Comparison of ENCODE assay signal across 25 cellular contexts in the genomic region with DNA sequence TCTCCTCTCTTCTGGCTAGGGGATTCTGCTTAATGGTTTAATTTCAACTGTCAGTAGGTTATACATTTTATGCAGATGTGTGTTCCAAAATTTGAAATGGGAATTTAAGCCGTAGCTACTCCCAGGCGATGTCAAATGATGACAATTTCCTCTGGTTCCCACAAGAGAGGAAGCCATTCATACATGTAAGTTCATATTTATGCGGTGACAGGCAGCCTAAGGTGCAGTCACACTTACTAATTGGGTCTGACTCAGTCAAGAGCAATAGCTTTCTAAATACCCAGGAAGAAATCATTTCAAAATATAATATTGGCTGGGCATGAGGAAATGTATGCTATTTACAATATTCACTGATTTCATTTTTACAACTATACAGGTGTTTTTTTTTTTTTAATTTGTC. TPM values are rescaled to one million over a fixed set of nuclear protein-coding genes. Genes with fewer than 3 reads are reported as not detected.
A peak's percentile ranks its signal among the peaks of the same experiment; 100 is the strongest.
DNase-seq lines count a peak whose midpoint lies in the region; ATAC-seq, FAIRE-seq and TF ChIP-seq lines count a peak whose summit lies in the region.
"Had no signal": no experiment of that assay in that cellular context is flagged by ENCODE, and none has a peak within 500 bp of the region (broad histone marks: within the 10 kb centered on the region; RNA-seq: fewer than 3 reads in every experiment).

No MANE protein-coding gene starts in this region.

- no peaks in the 10 kb centered on the region for H4K20me1 ChIP-seq in GM23338 (replicated peaks; ENCODE audit: insufficient read depth)

- TF ChIP-seq POLR2A in GM12891 (IDR thresholded peaks at IDR 0.05; ENCODE audit: low read depth, low read length): no peak

- no peak overlapping the region for H3K9ac ChIP-seq in adipocyte (ENCODE audit: low read length)

- H3K27me3 ChIP-seq in GM23338 (ENCODE audit: insufficient read depth) (peaks cover 39% of the 10 kb centered on the region), adipocyte (replicated peaks; ENCODE audit: control insufficient read depth, insufficient read depth, low read length) (peaks cover 41% of the 10 kb centered on the region), H7 (ENCODE audit: control insufficient read depth, insufficient read depth, low read length) (peaks cover 49% of the 10 kb centered on the region)

- H3F3A ChIP-seq in GM23338 (replicated peaks; ENCODE audit: low read depth): no peaks in the 10 kb centered on the region

- H3K9me2 ChIP-seq in GM23338 (ENCODE audit: insufficient read depth): no peaks in the 10 kb centered on the region

- H3K36me3 Mint-ChIP-seq in GM23338 (ENCODE audit: low read depth) (peaks cover 11% of the 10 kb centered on the region; the same call in 2 of the 3 replicates), glutamatergic neuron (ENCODE audit: unreplicated experiment) (peaks cover 10% of the 10 kb centered on the region)
- H3K36me3 Mint-ChIP-seq: activated naive CD4-positive, alpha-beta T cell treated with anti-CD3 and anti-CD28 coated beads, Interleukin-2, amount 50 U/mL, for 24 hours; natural killer cell had no signal

- no peak for TF ChIP-seq CTCF in AG10803 (conservative IDR thresholded peaks at IDR 0.05; ENCODE audit: low read length)
- TF ChIP-seq CTCF in GM23338 (conservative IDR thresholded peaks at IDR 0.05; ENCODE audit: low read depth in 2 of 2): no peak
- no peak for TF ChIP-seq CTCF in glutamatergic neuron (IDR thresholded peaks at IDR 0.05; ENCODE audit: partially characterized antibody, unreplicated experiment)

- H3K27me3 Mint-ChIP-seq in GM23338 (ENCODE audit: insufficient read depth, low read depth, poor library complexity) (peaks cover 23% of the 10 kb centered on the region), glutamatergic neuron (ENCODE audit: unreplicated experiment) (peaks cover 9% of the 10 kb centered on the region)

- no peak overlapping the region for H3K4me3 ChIP-seq in AG10803 (ENCODE audit: low read length)
- H3K4me3 ChIP-seq in GM23338: no peak overlapping the region
- H3K4me3 ChIP-seq in adipocyte (ENCODE audit: low read length): no peak overlapping the region
- H3K4me3 ChIP-seq in H7 (ENCODE audit: insufficient read depth, low read depth, low read length): no peak overlapping the region
- H3K4me3 ChIP-seq: gastrocnemius medialis, MG63, tibial nerve had no signal

- no peak for FAIRE-seq in GM12891 (lab: Jason Lieb, UNC)
- FAIRE-seq: GM19239, HepG2 had no signal

- no peak overlapping the region for H2AFZ ChIP-seq in GM23338

- H3K27ac Mint-ChIP-seq in GM23338 (no peak overlapping the region), glutamatergic neuron (ENCODE audit: unreplicated experiment) (no peak overlapping the region)
- H3K27ac Mint-ChIP-seq: activated B cell treated with CpG ODN at 0.5 μM for 24 hours; activated CD4-positive, alpha-beta memory T cell treated with anti-CD3 and anti-CD28 coated beads, Interleukin-2, amount 10 ng/mL, durations not matched to agents 7 days and 5 days; activated naive CD4-positive, alpha-beta T cell treated with anti-CD3 and anti-CD28 coated beads, Interleukin-2, amount 50 U/mL, for 24 hours; natural killer cell had no signal

- H3K36me3 ChIP-seq in GM23338 (ENCODE audit: insufficient read depth) (no peaks in the 10 kb centered on the region; the same call in 1 of the 2 replicates), adipocyte (ENCODE audit: control insufficient read depth, insufficient read depth, low read length, severe bottlenecking) (no peaks in the 10 kb centered on the region), H7 (replicated peaks; ENCODE audit: control insufficient read depth, insufficient read depth, low read length) (no peaks in the 10 kb centered on the region)
- H3K36me3 ChIP-seq: gastrocnemius medialis, MG63, tibial nerve had no signal

- peaks cover 78% of the 10 kb centered on the region for H3K9me3 Mint-ChIP-seq in GM23338
- peaks cover 17% of the 10 kb centered on the region for H3K9me3 Mint-ChIP-seq in glutamatergic neuron (ENCODE audit: unreplicated experiment)
- H3K9me3 Mint-ChIP-seq: activated CD4-positive, alpha-beta memory T cell treated with anti-CD3 and anti-CD28 coated beads, Interleukin-2, amount 10 ng/mL, durations not matched to agents 7 days and 5 days; activated naive CD4-positive, alpha-beta T cell treated with anti-CD3 and anti-CD28 coated beads, Interleukin-2, amount 50 U/mL, for 24 hours had no signal

- H3K4me3 Mint-ChIP-seq in GM23338 (no peak overlapping the region), glutamatergic neuron (ENCODE audit: unreplicated experiment) (peak overlapping the region; percentile 57)
- H3K4me3 Mint-ChIP-seq: activated B cell treated with CpG ODN at 0.5 μM for 24 hours; activated CD4-positive, alpha-beta memory T cell treated with anti-CD3 and anti-CD28 coated beads, Interleukin-2, amount 10 ng/mL, durations not matched to agents 7 days and 5 days; activated naive CD4-positive, alpha-beta T cell treated with anti-CD3 and anti-CD28 coated beads, Interleukin-2, amount 50 U/mL, for 24 hours; natural killer cell had no signal

- no peak for ATAC-seq in GM23338
- ATAC-seq in HG03025 (IDR thresholded peaks at IDR 0.05; ENCODE audit: low FRiP score, unreplicated experiment): no peak
- ATAC-seq: gastrocnemius medialis, HepG2, left cardiac atrium, natural killer cell had no signal

- peaks cover 11% of the 10 kb centered on the region; the same call in 2 of the 3 replicates for H3K4me1 Mint-ChIP-seq in GM23338
- peaks cover 17% of the 10 kb centered on the region for H3K4me1 Mint-ChIP-seq in glutamatergic neuron (ENCODE audit: low read depth, unreplicated experiment)
- H3K4me1 Mint-ChIP-seq: activated B cell treated with CpG ODN at 0.5 μM for 24 hours; activated CD4-positive, alpha-beta memory T cell treated with anti-CD3 and anti-CD28 coated beads, Interleukin-2, amount 10 ng/mL, durations not matched to agents 7 days and 5 days; natural killer cell had no signal

- H3K4me1 ChIP-seq in GM23338 (ENCODE audit: insufficient read depth) (peaks cover 9% of the 10 kb centered on the region; the same call in 1 of the 2 replicates), adipocyte (ENCODE audit: control insufficient read depth, insufficient read depth, low read length) (no peaks in the 10 kb centered on the region)
- H3K4me1 ChIP-seq: gastrocnemius medialis had no signal

- DNase-seq in AG10803 (ENCODE audit: low read depth) (peak; percentile 12), GM23338 (ENCODE audit: low spot score) (no peak), adipocyte (ENCODE audit: low read depth) (peak; percentile 28), glutamatergic neuron (no peak), GM12891 (ENCODE audit: insufficient read length, low spot score) (no peak), H7 (no peak), NCI-H510A treated with DMSO at 0.1 percent for 48 hours (lab: John Stamatoyannopoulos, UW) (no peak)
- DNase-seq: activated B cell treated with CpG ODN at 0.5 μM for 24 hours; activated CD4-positive, alpha-beta memory T cell treated with anti-CD3 and anti-CD28 coated beads, Interleukin-2, amount 10 ng/mL, durations not matched to agents 7 days and 5 days; activated T-cell treated with anti-CD3 and anti-CD28 coated beads, Interleukin-2, amount 50 U/mL, for 48 hours; gastrocnemius medialis; left cardiac atrium; MG63; natural killer cell; NCI-H2029; NCI-H510A; OCI-M1; posterior cingulate gyrus; stimulated activated CD4-positive, alpha-beta T cell treated with anti-CD3 and anti-CD28 coated beads, Interleukin-2, amount 100 ng/mL, for 24 hours; stimulated activated naive CD4-positive, alpha-beta T cell treated with Interleukin-2 at 50 U/mL for 16 hours had no signal

- H3K9me3 ChIP-seq in adipocyte (ENCODE audit: control insufficient read depth, low read length): no peaks in the 10 kb centered on the region
- H3K9me3 ChIP-seq: gastrocnemius medialis, MG63, tibial nerve had no signal

- no peaks in the 10 kb centered on the region for H3K79me2 ChIP-seq in GM23338 (replicated peaks; ENCODE audit: insufficient read depth)

- H3K4me2 ChIP-seq in GM23338: peak overlapping the region; percentile 38; the same call in 1 of the 2 replicates

- H3K27ac ChIP-seq in GM23338 (ENCODE audit: low read depth): no peak overlapping the region
- H3K27ac ChIP-seq: gastrocnemius medialis, tibial nerve had no signal

TF ChIP-seq in GM23338, 12 proteins besides CTCF, POLR2A, EP300 and RAD21 (continues in another document):
- TF ChIP-seq ZNF114 (CRISPR knock-in tag; IDR thresholded peaks at IDR 0.05) (no peak), NANOG (IDR thresholded peaks at IDR 0.05; ENCODE audit: borderline replicate concordance) (no peak), STAT1 (IDR thresholded peaks at IDR 0.05; ENCODE audit: unreplicated experiment) (no peak), EZH2 (IDR thresholded peaks at IDR 0.05; ENCODE audit: low read depth, unreplicated experiment) (no peak)
- TF ChIP-seq, protein P1, sequence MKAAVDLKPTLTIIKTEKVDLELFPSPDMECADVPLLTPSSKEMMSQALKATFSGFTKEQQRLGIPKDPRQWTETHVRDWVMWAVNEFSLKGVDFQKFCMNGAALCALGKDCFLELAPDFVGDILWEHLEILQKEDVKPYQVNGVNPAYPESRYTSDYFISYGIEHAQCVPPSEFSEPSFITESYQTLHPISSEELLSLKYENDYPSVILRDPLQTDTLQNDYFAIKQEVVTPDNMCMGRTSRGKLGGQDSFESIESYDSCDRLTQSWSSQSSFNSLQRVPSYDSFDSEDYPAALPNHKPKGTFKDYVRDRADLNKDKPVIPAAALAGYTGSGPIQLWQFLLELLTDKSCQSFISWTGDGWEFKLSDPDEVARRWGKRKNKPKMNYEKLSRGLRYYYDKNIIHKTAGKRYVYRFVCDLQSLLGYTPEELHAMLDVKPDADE (IDR thresholded peaks at IDR 0.05): no peak

TF ChIP-seq in GM12891, 5 proteins besides CTCF, POLR2A, EP300 and RAD21:
- TF ChIP-seq PAX5 (IDR thresholded peaks at IDR 0.05; ENCODE audit: insufficient read depth, low read length, severe bottlenecking): no peak
- no peak for TF ChIP-seq POU2F2 (IDR thresholded peaks at IDR 0.05; ENCODE audit: low read depth, low read length)
- no peak for TF ChIP-seq TAF1 (IDR thresholded peaks at IDR 0.05; ENCODE audit: low read depth, low read length)
- no peak for TF ChIP-seq SPI1 (IDR thresholded peaks at IDR 0.05; ENCODE audit: low read depth, low read length)
- no peak for TF ChIP-seq POLR2AphosphoS5 (IDR thresholded peaks at IDR 0.05; ENCODE audit: low read depth, low read length)
TF ChIP-seq in GM12891: peak in this region for 0.

RNA-seq across cellular contexts. Expression of a gene that starts 1.3 kb away (rescaled TPM):
- 0.07 TPM in 1 of 2 replicates, not detected in the other for total RNA-seq in GM23338 (2014; rRNA removed; shearing (Covaris generic))
- polyA plus RNA-seq in GM23338 (2016; fragmentation: Nextera tagmentation; extraction: Ambion mirVana): not detected in 2 replicates
- total RNA-seq in glutamatergic neuron (ENCODE audit: unreplicated experiment): 4.4 TPM
- not detected for polyA plus RNA-seq in GM12891 (2012; ENCODE audit: low read depth, missing spikeins)
- total RNA-seq in H7 (2014; rRNA removed; shearing (Covaris generic)): 0.41 and 0.66 TPM in 2 replicates
- total RNA-seq: activated B cell treated with CpG ODN at 0.5 μM for 24 hours; activated CD4-positive, alpha-beta memory T cell treated with anti-CD3 and anti-CD28 coated beads, Interleukin-2, amount 10 ng/mL, durations not matched to agents 7 days and 5 days; HepG2; left cardiac atrium; natural killer cell had no signal
- polyA plus RNA-seq: HepG2 had no signal

Comparison
In these comparisons a context has a peak if more than half of its experiments do, and no peak if none do; other contexts are left out.
1. DNase-seq: peak in AG10803 (single experiment) and adipocyte (single experiment); none in GM23338 (single experiment), glutamatergic neuron (single experiment), GM12891 (single experiment), H7 (single experiment) and NCI-H510A treated with DMSO at 0.1 percent for 48 hours (single experiment).